14 cellular contexts compared by ENCODE assay signal in the genomic region with DNA sequence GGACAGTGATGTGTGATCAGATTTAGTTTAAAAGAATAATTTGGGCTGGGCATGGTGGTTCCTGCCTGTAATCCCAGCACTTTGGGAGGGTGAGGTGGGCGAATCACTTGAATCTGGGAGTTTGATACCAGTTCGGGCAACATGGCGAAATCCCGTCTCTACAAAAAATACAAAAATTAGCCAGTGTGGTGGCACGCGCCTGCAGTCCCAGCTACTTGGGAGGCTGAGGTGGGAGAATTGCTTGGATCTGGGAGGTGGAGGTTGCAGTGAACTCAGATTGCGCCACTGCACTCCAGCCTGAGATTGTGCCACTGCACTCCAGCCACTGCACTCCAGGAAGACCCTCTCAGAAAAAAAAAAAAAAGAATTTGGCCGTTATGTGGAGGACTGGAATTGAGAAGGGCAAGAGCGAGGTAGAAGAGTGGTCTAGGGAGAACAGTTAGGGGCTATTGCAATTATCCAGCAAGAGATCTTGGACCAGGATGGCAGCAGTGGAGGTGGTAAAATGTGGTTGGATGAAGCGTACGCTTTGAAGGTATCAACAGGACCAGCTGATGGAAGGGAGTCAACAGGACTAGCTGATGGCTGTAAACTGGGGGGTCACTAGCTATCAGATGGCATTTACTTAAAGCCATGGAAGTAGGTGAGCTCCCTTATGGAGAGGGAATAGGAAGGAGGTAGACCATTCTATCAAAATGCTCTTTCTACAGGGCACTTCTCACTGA. TPM values are rescaled to one million over a fixed set of nuclear protein-coding genes. Genes with fewer than 3 reads are reported as not detected.
DNase-seq lines count a peak whose midpoint lies in the region; ATAC-seq and TF ChIP-seq lines count a peak whose summit lies in the region.
"Had no signal": no experiment of that assay in that cellular context is flagged by ENCODE, and none has a peak within 500 bp of the region (broad histone marks: within the 10 kb centered on the region; RNA-seq: fewer than 3 reads in every experiment).

No MANE protein-coding gene starts in this region.

- peak overlapping the region in 1 of 8 donors; percentile 96 for H3K27ac ChIP-seq in spleen

- POLR2A ChIA-PET in activated CD4-positive, alpha-beta T cell treated with anti-CD3 and anti-CD28 coated beads, Interleukin-2, amount 10 ng/mL, durations not matched to agents 7 days and 5 days (lab: Charles Lee) = interaction anchor here (1.0 to 1.6 kb wide), 2 partner anchors 9 to 96 kb away, joined by 6 to 40 read pairs; partner anchors contain the start of genes BTBD19 and DYNLT4

- CTCF ChIA-PET in activated CD4-positive, alpha-beta T cell treated with anti-CD3 and anti-CD28 coated beads, Interleukin-2, amount 10 ng/mL, durations not matched to agents 7 days and 5 days (lab: Charles Lee) = interaction anchor here (0.9 to 6.3 kb wide), 6 partner anchors 9 to 96 kb away, joined by 3 to 24 read pairs (median 14); partner anchors contain the start of genes BTBD19, DYNLT4 and PLK3

- H3K4me1 Mint-ChIP-seq in activated CD4-positive, alpha-beta T cell treated with anti-CD3 and anti-CD28 coated beads, Interleukin-2, amount 10 ng/mL, durations not matched to agents 7 days and 5 days = peaks cover 59% of the 10 kb centered on the region
- peaks cover 45% of the 10 kb centered on the region for H3K4me1 Mint-ChIP-seq in T-helper 17 cell
- peaks cover 8% of the 10 kb centered on the region for H3K4me1 Mint-ChIP-seq in glutamatergic neuron (ENCODE audit: low read depth, unreplicated experiment)

- no peak for TF ChIP-seq POLR2A in spleen (IDR thresholded peaks at IDR 0.05)

- no peak for ATAC-seq in T-helper 17 cell
- ATAC-seq in GM19467 (IDR thresholded peaks at IDR 0.05; ENCODE audit: unreplicated experiment) = no peak

- WGBS in spleen, 5 donors = 93 to 96% (median 96%) methylated on average over 11 of the region's 11 CpGs

- H3K9me3 ChIP-seq in T-helper 17 cell (ENCODE audit: control insufficient read depth, low read length, poor library complexity, severe bottlenecking) (no peaks in the 10 kb centered on the region), spleen (no peaks in the 10 kb centered on the region)

- TF ChIP-seq CTCF in glutamatergic neuron (IDR thresholded peaks at IDR 0.05; ENCODE audit: partially characterized antibody, unreplicated experiment) (no peak), spleen (IDR thresholded peaks at IDR 0.05 in 8 of 11, conservative IDR thresholded peaks at IDR 0.05 in 3 of 11) (no peak)

- H3K27me3 ChIP-seq in spleen (replicated peaks in 1 of 7) = no peaks in the 10 kb centered on the region

- no peak overlapping the region for H3K4me3 ChIP-seq in spleen

- no peaks in the 10 kb centered on the region for H3K27me3 Mint-ChIP-seq in activated CD4-positive, alpha-beta T cell treated with anti-CD3 and anti-CD28 coated beads, Interleukin-2, amount 10 ng/mL, durations not matched to agents 7 days and 5 days
- H3K27me3 Mint-ChIP-seq in T-helper 17 cell (no peaks in the 10 kb centered on the region), glutamatergic neuron (ENCODE audit: unreplicated experiment) (peaks cover 13% of the 10 kb centered on the region)

- intact Hi-C loops in spleen (cut with DNase I; ENCODE audit: low total_unique reads) = no loop called here

- no peaks in the 10 kb centered on the region for H3K36me3 ChIP-seq in spleen

- peaks cover 3 to 58% (median 45%) of the 10 kb centered on the region in 6 donors for H3K4me1 ChIP-seq in spleen

- H3K27ac Mint-ChIP-seq in activated CD4-positive, alpha-beta T cell treated with anti-CD3 and anti-CD28 coated beads, Interleukin-2, amount 10 ng/mL, durations not matched to agents 7 days and 5 days = peak overlapping the region; percentile 100
- H3K27ac Mint-ChIP-seq in T-helper 17 cell = peak overlapping the region; percentile 100
- peak overlapping the region; percentile 6 for H3K27ac Mint-ChIP-seq in glutamatergic neuron (ENCODE audit: unreplicated experiment)

- H3K4me3 Mint-ChIP-seq in activated CD4-positive, alpha-beta T cell treated with anti-CD3 and anti-CD28 coated beads, Interleukin-2, amount 10 ng/mL, durations not matched to agents 7 days and 5 days = peak overlapping the region; percentile 87
- H3K4me3 Mint-ChIP-seq in T-helper 17 cell = peak overlapping the region; percentile 77
- H3K4me3 Mint-ChIP-seq in glutamatergic neuron (ENCODE audit: unreplicated experiment) = peak overlapping the region; percentile 30

- DNase-seq in activated CD4-positive, alpha-beta T cell treated with anti-CD3 and anti-CD28 coated beads, Interleukin-2, amount 10 ng/mL, durations not matched to agents 7 days and 5 days = no peak
- no peak for DNase-seq in activated CD4-positive, alpha-beta T cell treated with anti-CD3 and anti-CD28 coated beads, Interleukin-2, amount 50 U/mL, for 1 hour
- no peak for DNase-seq in T-helper 17 cell
- no peak for DNase-seq in glutamatergic neuron
- DNase-seq in spleen = peak; percentile 40
- no peak for DNase-seq in stimulated activated CD4-positive, alpha-beta T cell treated with anti-CD3 and anti-CD28 coated beads, Interleukin-4, amount 100 ng/mL, for 24 hours
- DNase-seq in HuH-7 (ENCODE audit: low spot score) = no peak
- DNase-seq: activated CD4-positive, alpha-beta T cell treated with anti-CD3 and anti-CD28 coated beads, Interleukin-2, amount 50 U/mL, for 4 hours; erythroblast; NCI-H524; stimulated activated naive CD4-positive, alpha-beta T cell had no signal

- H3K9me3 Mint-ChIP-seq in activated CD4-positive, alpha-beta T cell treated with anti-CD3 and anti-CD28 coated beads, Interleukin-2, amount 10 ng/mL, durations not matched to agents 7 days and 5 days = no peaks in the 10 kb centered on the region
- peaks cover 19% of the 10 kb centered on the region for H3K9me3 Mint-ChIP-seq in glutamatergic neuron (ENCODE audit: unreplicated experiment)

- H3K36me3 Mint-ChIP-seq in activated CD4-positive, alpha-beta T cell treated with anti-CD3 and anti-CD28 coated beads, Interleukin-2, amount 10 ng/mL, durations not matched to agents 7 days and 5 days (ENCODE audit: low read depth) = peaks cover 13% of the 10 kb centered on the region
- H3K36me3 Mint-ChIP-seq in T-helper 17 cell (ENCODE audit: low read depth) (no peaks in the 10 kb centered on the region), glutamatergic neuron (ENCODE audit: unreplicated experiment) (peaks cover 5% of the 10 kb centered on the region)

RNA-seq across cellular contexts. Expression of gene BTBD19, which starts 9.6 kb away (rescaled TPM):
- 1 to 10 TPM; 6.0 to 7.7 TPM for total RNA-seq in activated CD4-positive, alpha-beta T cell treated with anti-CD3 and anti-CD28 coated beads, Interleukin-2, amount 10 ng/mL, durations not matched to agents 7 days and 5 days
- total RNA-seq in T-helper 17 cell (10 to 100 TPM; 43.1 to 56.6 TPM), glutamatergic neuron (ENCODE audit: unreplicated experiment) (5.9 TPM), spleen (10 to 100 TPM in 1 of 7 donors, 1 to 10 TPM in 6; 2.8 to 11.9 (median 7.3) TPM)
- 1 to 10 TPM in 2 of 3 donors, under 1 TPM in 1; 0.73 to 5.5 (median 1.1) TPM for polyA plus RNA-seq in spleen
- polyA plus RNA-seq: neural cell had no signal

RNA-seq across cellular contexts. Expression of gene DYNLT4, which starts 10.8 kb away (rescaled TPM):
- total RNA-seq in activated CD4-positive, alpha-beta T cell treated with anti-CD3 and anti-CD28 coated beads, Interleukin-2, amount 10 ng/mL, durations not matched to agents 7 days and 5 days = under 1 TPM; 0.47 to 0.83 TPM
- total RNA-seq in T-helper 17 cell = 1 to 10 TPM; 5.5 to 6.2 TPM
- not detected for total RNA-seq in glutamatergic neuron (ENCODE audit: unreplicated experiment)
- 1 to 10 TPM in 2 of 7 donors, under 1 TPM in 2, not detected in 3; 0.82 to 2.1 (median 1.1) TPM for total RNA-seq in spleen
- under 1 TPM; 0.15 to 0.58 (median 0.22) TPM for polyA plus RNA-seq in spleen
- total RNA-seq: Daoy had no signal
- polyA plus RNA-seq: neural cell had no signal

RNA-seq across cellular contexts. Expression of gene PLK3, which starts 17.8 kb away (rescaled TPM):
- 10 to 100 TPM; 54.3 to 57.5 TPM for total RNA-seq in activated CD4-positive, alpha-beta T cell treated with anti-CD3 and anti-CD28 coated beads, Interleukin-2, amount 10 ng/mL, durations not matched to agents 7 days and 5 days
- total RNA-seq in T-helper 17 cell (100 to 1,000 TPM; 389 to 523 TPM), glutamatergic neuron (ENCODE audit: unreplicated experiment) (89.3 TPM), spleen (10 to 100 TPM; 22.0 to 51.7 (median 33.1) TPM)
- polyA plus RNA-seq in spleen = 10 to 100 TPM; 14.7 to 24.6 (median 24.3) TPM

RNA-seq across cellular contexts. Expression of gene PTCH2, which starts 25.1 kb away (rescaled TPM):
- total RNA-seq in activated CD4-positive, alpha-beta T cell treated with anti-CD3 and anti-CD28 coated beads, Interleukin-2, amount 10 ng/mL, durations not matched to agents 7 days and 5 days = under 1 TPM; 0.92 to 0.94 TPM
- total RNA-seq in T-helper 17 cell (1 to 10 TPM; 1.6 to 1.7 TPM), glutamatergic neuron (ENCODE audit: unreplicated experiment) (20.3 TPM), spleen (1 to 10 TPM; 1.0 to 1.5 (median 1.2) TPM)
- polyA plus RNA-seq in spleen = 1 to 10 TPM in 2 of 3 donors, under 1 TPM in 1; 0.56 to 1.6 (median 1.3) TPM

RNA-seq across cellular contexts. Expression of gene BEST4, which starts 30.0 kb away (rescaled TPM):
- under 1 TPM; 0.42 to 0.55 TPM for total RNA-seq in activated CD4-positive, alpha-beta T cell treated with anti-CD3 and anti-CD28 coated beads, Interleukin-2, amount 10 ng/mL, durations not matched to agents 7 days and 5 days
- total RNA-seq in T-helper 17 cell (1 to 10 TPM; 1.1 to 1.4 TPM), glutamatergic neuron (ENCODE audit: unreplicated experiment) (0.88 TPM), spleen (under 1 TPM in 4 of 7 donors, not detected in 3; 0.16 to 0.61 (median 0.30) TPM)
- polyA plus RNA-seq in spleen = under 1 TPM; 0.32 to 0.89 (median 0.80) TPM
- total RNA-seq: Daoy had no signal
- polyA plus RNA-seq: neural cell had no signal

Comparison
In these comparisons a context has a peak if more than half of its experiments do, and no peak if none do; other contexts are left out.
1. H3K27ac Mint-ChIP-seq: peak in every context shown above with its lines; median percentile 100 in activated CD4-positive, alpha-beta T cell treated with anti-CD3 and anti-CD28 coated beads, Interleukin-2, amount 10 ng/mL, durations not matched to agents 7 days and 5 days; 100 in T-helper 17 cell; 6 in glutamatergic neuron.
2. H3K4me3 Mint-ChIP-seq: peak in every context shown above with its lines; median percentile 87 in activated CD4-positive, alpha-beta T cell treated with anti-CD3 and anti-CD28 coated beads, Interleukin-2, amount 10 ng/mL, durations not matched to agents 7 days and 5 days; 77 in T-helper 17 cell; 30 in glutamatergic neuron.